In genomic region chr15:34038404-34039179, GRCh38 we compare ENCODE assay signal across 8 cellular contexts. TPM values are rescaled to one million over a fixed set of nuclear protein-coding genes. Genes with fewer than 3 reads are reported as not detected.
DNase-seq lines count a peak whose midpoint lies in the region; ATAC-seq and TF ChIP-seq lines count a peak whose summit lies in the region.

No MANE protein-coding gene starts in this region.

- H3K4me1 ChIP-seq in GM23338 (ENCODE audit: insufficient read depth) (peaks cover 9% of the 10 kb centered on the region), testis (peaks cover 4% of the 10 kb centered on the region)

- TF ChIP-seq POLR2A in testis (IDR thresholded peaks at IDR 0.05): no peak

- intact Hi-C loops in testis (cut with DNase I; ENCODE audit: low total_unique reads): no loop called here

- H3K4me3 Mint-ChIP-seq in GM23338: peak overlapping the region; percentile 90
- peak overlapping the region; percentile 87 for H3K4me3 Mint-ChIP-seq in activated naive CD4-positive, alpha-beta T cell treated with anti-CD3 and anti-CD28 coated beads, Interleukin-2, amount 10 ng/mL, durations not matched to agents 7 days and 5 days

- ATAC-seq in GM23338 (peak; percentile 82), omental fat pad (ENCODE audit: low FRiP score) (peak; percentile 92)

- H3K79me2 ChIP-seq in GM23338 (replicated peaks; ENCODE audit: insufficient read depth): peaks cover 9% of the 10 kb centered on the region

- H3K36me3 ChIP-seq in GM23338 (ENCODE audit: insufficient read depth) (no peaks in the 10 kb centered on the region), testis (ENCODE audit: low read depth, missing control alignments) (no peaks in the 10 kb centered on the region)

- no peak overlapping the region for H3K27ac ChIP-seq in GM23338 (ENCODE audit: low read depth)
- H3K27ac ChIP-seq in testis: peak overlapping the region; percentile 82 to 98

- no peaks in the 10 kb centered on the region for H3K9me3 ChIP-seq in testis

- peaks cover 12% of the 10 kb centered on the region for H3K4me1 Mint-ChIP-seq in GM23338
- H3K4me1 Mint-ChIP-seq in activated naive CD4-positive, alpha-beta T cell treated with anti-CD3 and anti-CD28 coated beads, Interleukin-2, amount 10 ng/mL, durations not matched to agents 7 days and 5 days: peaks cover 22% of the 10 kb centered on the region

- H3K9me3 Mint-ChIP-seq in GM23338: no peaks in the 10 kb centered on the region
- H3K9me3 Mint-ChIP-seq in activated naive CD4-positive, alpha-beta T cell treated with anti-CD3 and anti-CD28 coated beads, Interleukin-2, amount 10 ng/mL, durations not matched to agents 7 days and 5 days: no peaks in the 10 kb centered on the region

- H3K27me3 ChIP-seq in GM23338 (ENCODE audit: insufficient read depth): peaks cover 45% of the 10 kb centered on the region
- no peaks in the 10 kb centered on the region for H3K27me3 ChIP-seq in testis

- DNase-seq in G401 (ENCODE audit: low spot score) (peak; percentile 76), GM23338 (ENCODE audit: low spot score) (peak; percentile 82), Kasumi-1 (lab: John Stamatoyannopoulos, UW) (peak; percentile 22 to 35), SK-MEL-5 (ENCODE audit: low read depth, low spot score) (peak; percentile 74), globus pallidus (ENCODE audit: low spot score) (peak; percentile 86), omental fat pad (ENCODE audit: low spot score) (peak; percentile 28), testis (peak; percentile 89)
- DNase-seq in activated naive CD4-positive, alpha-beta T cell treated with anti-CD3 and anti-CD28 coated beads, Interleukin-2, amount 10 ng/mL, durations not matched to agents 7 days and 5 days: peak; percentile 74

- H3K4me2 ChIP-seq in GM23338: peak overlapping the region; percentile 88

- no peaks in the 10 kb centered on the region for H3K9me2 ChIP-seq in GM23338 (ENCODE audit: insufficient read depth)

- whole genome bisulfite sequencing in testis, 2 donors: 0% methylated on average over 9 to 79 of the region's 112 CpGs

- TF ChIP-seq CTCF in GM23338 (conservative IDR thresholded peaks at IDR 0.05; ENCODE audit: low read depth in 2 of 2) (no peak), omental fat pad (IDR thresholded peaks at IDR 0.05) (no peak), testis (IDR thresholded peaks at IDR 0.05) (no peak)

- 0 out of 2 replicates have a peak, but pooled peaks cover 3% of the 10 kb centered on the region for H4K20me1 ChIP-seq in GM23338 (replicated peaks; ENCODE audit: insufficient read depth)

- H3K27ac Mint-ChIP-seq in GM23338: no peak overlapping the region
- H3K27ac Mint-ChIP-seq in activated naive CD4-positive, alpha-beta T cell treated with anti-CD3 and anti-CD28 coated beads, Interleukin-2, amount 10 ng/mL, durations not matched to agents 7 days and 5 days: peak overlapping the region; percentile 87

- no peaks in the 10 kb centered on the region for H3F3A ChIP-seq in GM23338 (replicated peaks; ENCODE audit: low read depth)

- H3K27me3 Mint-ChIP-seq in GM23338 (ENCODE audit: insufficient read depth, low read depth, poor library complexity): peaks cover 29% of the 10 kb centered on the region
- H3K27me3 Mint-ChIP-seq in activated naive CD4-positive, alpha-beta T cell treated with anti-CD3 and anti-CD28 coated beads, Interleukin-2, amount 10 ng/mL, durations not matched to agents 7 days and 5 days: no peaks in the 10 kb centered on the region

- H2AFZ ChIP-seq in GM23338: peak overlapping the region; percentile 99

- CTCF ChIA-PET in activated naive CD4-positive, alpha-beta T cell treated with anti-CD3 and anti-CD28 coated beads, Interleukin-2, amount 10 ng/mL, durations not matched to agents 7 days and 5 days (lab: Charles Lee): interaction anchor here (1.3 kb wide), 1 partner anchor 304 kb away, joined by 3 read pairs; no protein-coding TSS in a partner anchor

- peak overlapping the region; percentile 90 for H3K4me3 ChIP-seq in GM23338
- peak overlapping the region; percentile 81 to 83 for H3K4me3 ChIP-seq in testis

- in situ Hi-C loops in G401 (cut with HindIII; ENCODE audit: low sequenced_read_pairs): no loop called here
- in situ Hi-C loops in SK-MEL-5 (cut with HindIII; ENCODE audit: low pct_unique_long_range_greater_than_20kb, low sequenced_read_pairs): no loop called here

- H3K36me3 Mint-ChIP-seq in GM23338 (ENCODE audit: low read depth): no peaks in the 10 kb centered on the region
- no peaks in the 10 kb centered on the region for H3K36me3 Mint-ChIP-seq in activated naive CD4-positive, alpha-beta T cell treated with anti-CD3 and anti-CD28 coated beads, Interleukin-2, amount 10 ng/mL, durations not matched to agents 7 days and 5 days

TF ChIP-seq in GM23338, 12 proteins besides CTCF, POLR2A, EP300 and RAD21:
- TF ChIP-seq ZNF331 (CRISPR knock-in tag; IDR thresholded peaks at IDR 0.05; ENCODE audit: low read depth) (no peak), JUNB (IDR thresholded peaks at IDR 0.05; ENCODE audit: unreplicated experiment) (no peak), EZH2phosphoT487 (IDR thresholded peaks at IDR 0.05; ENCODE audit: unreplicated experiment) (no peak), CREB1 (CRISPR knock-in tag; IDR thresholded peaks at IDR 0.05; ENCODE audit: low read depth) (no peak), REST (IDR thresholded peaks at IDR 0.05; ENCODE audit: unreplicated experiment) (no peak), EZH2 (IDR thresholded peaks at IDR 0.05; ENCODE audit: low read depth, unreplicated experiment) (no peak), POLR2AphosphoS5 (IDR thresholded peaks at IDR 0.05; ENCODE audit: low read depth) (peak; percentile 54; the same call in 1 of the 2 replicates), NANOG (IDR thresholded peaks at IDR 0.05; ENCODE audit: borderline replicate concordance) (no peak)

RNA-seq across cellular contexts. Expression of gene AVEN, which starts 0.4 kb away (rescaled TPM):
- 37.5 and 52.4 TPM in 2 replicates for total RNA-seq in G401 (2014; rRNA removed; shearing (Covaris generic))
- total RNA-seq in GM23338 (2014; rRNA removed; shearing (Covaris generic)): 10.3 and 12.1 TPM in 2 replicates
- polyA plus RNA-seq in GM23338 (2016; fragmentation: Nextera tagmentation; extraction: Ambion mirVana) (7.7 and 9.3 TPM in 2 replicates), testis (ENCODE audit: insufficient read depth, low read depth, low replicate concordance) (23.4 TPM)
- total RNA-seq in SK-MEL-5 (2014; rRNA removed; shearing (Covaris generic)): 10.5 and 13.6 TPM in 2 replicates
- 3.5 and 4.7 TPM in 2 replicates for polyA plus RNA-seq in SK-MEL-5 (2015; cell fraction: cytosol; rRNA removed)
- 1.8 and 6.2 TPM in 2 replicates for polyA plus RNA-seq in SK-MEL-5 (2015; cell fraction: nucleus; rRNA removed)
- total RNA-seq in omental fat pad (10 to 100 TPM; 11.4 to 15.6 (median 14.6) TPM), testis (10 to 100 TPM; 25.4 to 35.1 TPM)

Comparison
In these comparisons a context has a peak if more than half of its experiments do, and no peak if none do; other contexts are left out.
1. DNase-seq: peak in every context shown above with its lines; median percentile 89 in testis; 86 in globus pallidus; 82 in GM23338; 76 in G401; 74 in SK-MEL-5; 74 in activated naive CD4-positive, alpha-beta T cell treated with anti-CD3 and anti-CD28 coated beads, Interleukin-2, amount 10 ng/mL, durations not matched to agents 7 days and 5 days; 28 in Kasumi-1; 28 in omental fat pad.